In genomic region chr9:69470186-69470977, GRCh38 we compare ENCODE assay signal across 1 cellular context.
TF ChIP-seq lines count a peak whose summit lies in the region.

No MANE protein-coding gene starts in this region.

TF ChIP-seq in liver, 16 proteins besides CTCF, POLR2A, EP300 and RAD21 (continued from another document):
- TF ChIP-seq REST (IDR thresholded peaks at IDR 0.05) = peak; percentile 47
- TF ChIP-seq, protein P1, sequence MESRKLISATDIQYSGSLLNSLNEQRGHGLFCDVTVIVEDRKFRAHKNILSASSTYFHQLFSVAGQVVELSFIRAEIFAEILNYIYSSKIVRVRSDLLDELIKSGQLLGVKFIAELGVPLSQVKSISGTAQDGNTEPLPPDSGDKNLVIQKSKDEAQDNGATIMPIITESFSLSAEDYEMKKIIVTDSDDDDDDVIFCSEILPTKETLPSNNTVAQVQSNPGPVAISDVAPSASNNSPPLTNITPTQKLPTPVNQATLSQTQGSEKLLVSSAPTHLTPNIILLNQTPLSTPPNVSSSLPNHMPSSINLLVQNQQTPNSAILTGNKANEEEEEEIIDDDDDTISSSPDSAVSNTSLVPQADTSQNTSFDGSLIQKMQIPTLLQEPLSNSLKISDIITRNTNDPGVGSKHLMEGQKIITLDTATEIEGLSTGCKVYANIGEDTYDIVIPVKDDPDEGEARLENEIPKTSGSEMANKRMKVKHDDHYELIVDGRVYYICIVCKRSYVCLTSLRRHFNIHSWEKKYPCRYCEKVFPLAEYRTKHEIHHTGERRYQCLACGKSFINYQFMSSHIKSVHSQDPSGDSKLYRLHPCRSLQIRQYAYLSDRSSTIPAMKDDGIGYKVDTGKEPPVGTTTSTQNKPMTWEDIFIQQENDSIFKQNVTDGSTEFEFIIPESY (IDR thresholded peaks at IDR 0.05) = peak; percentile 82
- TF ChIP-seq HNF4G (IDR thresholded peaks at IDR 0.05) = peak; percentile 94
- peak; percentile 97 for TF ChIP-seq SP1 (IDR thresholded peaks at IDR 0.05)
